14 cellular contexts compared by ENCODE assay signal in genomic region chr2:157692768-157693167, GRCh38.
DNase-seq lines count a peak whose midpoint lies in the region; FAIRE-seq and TF ChIP-seq lines count a peak whose summit lies in the region.
"Had no signal": no experiment of that assay in that cellular context is flagged by ENCODE, and none has a peak within 500 bp of the region (broad histone marks: within the 10 kb centered on the region; RNA-seq: fewer than 3 reads in every experiment).

No MANE protein-coding gene starts in this region.

- TF ChIP-seq CTCF in smooth muscle cell (IDR thresholded peaks at IDR 0.05; ENCODE audit: borderline replicate concordance, insufficient read depth, poor library complexity, severe bottlenecking) (no peak), D721Med (IDR thresholded peaks at IDR 0.05; ENCODE audit: insufficient read depth, missing control alignments) (no peak)

- H2AFZ ChIP-seq in smooth muscle cell (ENCODE audit: low read depth): no peak overlapping the region

- no peak overlapping the region for H3K4me3 ChIP-seq in SK-N-MC
- no peak overlapping the region for H3K4me3 ChIP-seq in smooth muscle cell

- 64% methylated on average over 2 of the region's 2 CpGs for WGBS in smooth muscle cell (ENCODE audit: low lambda C conversion rate)

- no peak for FAIRE-seq in D721Med (lab: Jason Lieb, UNC)
- FAIRE-seq: A204.1 had no signal

- H3K4me1 ChIP-seq in smooth muscle cell (ENCODE audit: low read depth): no peaks in the 10 kb centered on the region

- H3F3A ChIP-seq in smooth muscle cell (ENCODE audit: low read depth): no peaks in the 10 kb centered on the region

- H3K27ac ChIP-seq in SK-N-MC (no peak overlapping the region; the same call in 1 of the 2 replicates), smooth muscle cell (ENCODE audit: low read depth) (peak overlapping the region; percentile 82)

- no peak overlapping the region for H3K4me2 ChIP-seq in smooth muscle cell

- DNase-seq in NCI-H2029 (lab: John Stamatoyannopoulos, UW) (peak; percentile 7), NCI-H2029 treated with DMSO at 0.1 percent for 48 hours (lab: John Stamatoyannopoulos, UW) (no peak), SK-N-MC (ENCODE audit: low read depth, low spot score) (peak; percentile 65), fibroblast of peridontal ligament (ENCODE audit: extremely low read depth) (peak; percentile 69), smooth muscle cell (lab: John Stamatoyannopoulos, UW; ENCODE audit: unreplicated experiment) (no peak), Kasumi-1 (lab: John Stamatoyannopoulos, UW) (no peak), D721Med (ENCODE audit: insufficient read length, low spot score) (no peak), cerebellar nuclear complex (lab: John Stamatoyannopoulos, UW) (no peak)
- DNase-seq: activated CD4-positive, alpha-beta T cell treated with anti-CD3 and anti-CD28 coated beads, Interleukin-2, amount 50 U/mL, for 1 hour; activated naive CD4-positive, alpha-beta T cell; GF-D8; NCI-H446 treated with DMSO at 0.1 percent for 48 hours; stimulated activated CD4-positive, alpha-beta T cell treated with anti-CD3 and anti-CD28 coated beads, Interleukin-15, amount 100 ng/mL, for 24 hours had no signal

- H3K9me3 ChIP-seq in SK-N-MC (ENCODE audit: low read depth, low read length): no peaks in the 10 kb centered on the region
- no peaks in the 10 kb centered on the region for H3K9me3 ChIP-seq in smooth muscle cell (replicated peaks; ENCODE audit: low read depth)

- H3K9ac ChIP-seq in SK-N-MC (ENCODE audit: insufficient read length) (no peak overlapping the region), smooth muscle cell (ENCODE audit: low read depth) (peak overlapping the region; percentile 47)

- no peaks in the 10 kb centered on the region for H3K27me3 ChIP-seq in smooth muscle cell (ENCODE audit: low read depth)

- no peaks in the 10 kb centered on the region for H3K36me3 ChIP-seq in SK-N-MC (ENCODE audit: insufficient read depth, low read length)
- H3K36me3 ChIP-seq in smooth muscle cell (ENCODE audit: low read depth): no peaks in the 10 kb centered on the region

- no peaks in the 10 kb centered on the region for H4K20me1 ChIP-seq in smooth muscle cell (ENCODE audit: low read depth)

- H3K79me2 ChIP-seq in smooth muscle cell (ENCODE audit: low read depth): no peaks in the 10 kb centered on the region

Comparison
In these comparisons a context has a peak if more than half of its experiments do, and no peak if none do; other contexts are left out.
1. DNase-seq: peak in NCI-H2029 (single experiment), SK-N-MC (single experiment) and fibroblast of peridontal ligament (single experiment); none in NCI-H2029 treated with DMSO at 0.1 percent for 48 hours (single experiment), smooth muscle cell (single experiment), Kasumi-1 (0 of 2), D721Med (single experiment) and cerebellar nuclear complex (0 of 2).